Comparison of ENCODE assay signal across 7 cellular contexts in the genomic region with DNA sequence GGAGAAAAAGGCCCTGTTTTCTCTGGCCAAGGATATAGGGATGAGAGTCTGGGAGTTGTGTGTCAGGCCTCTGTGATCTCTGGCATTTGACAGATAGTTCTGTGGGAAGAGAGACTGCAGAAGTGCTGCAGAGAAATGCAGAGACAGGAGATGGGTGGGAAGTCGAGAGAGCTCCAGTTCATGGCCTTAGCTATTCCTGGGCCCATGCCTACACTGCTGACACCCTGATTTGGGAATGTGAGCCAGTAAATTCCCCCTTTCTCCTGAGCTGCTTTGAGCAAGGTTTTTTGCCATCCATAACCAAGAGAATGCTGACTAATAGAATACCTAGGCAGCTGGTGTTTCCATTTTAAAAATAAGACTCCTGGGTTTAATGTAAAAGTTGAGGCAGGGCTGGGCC.
"Had no signal": no experiment of that assay in that cellular context is flagged by ENCODE, and none has a peak within 500 bp of the region (broad histone marks: within the 10 kb centered on the region; RNA-seq: fewer than 3 reads in every experiment).

No MANE protein-coding gene starts in this region.

- H2AFZ ChIP-seq: GM23338 had no signal

- H3K4me3 ChIP-seq: GM23338 had no signal

- H3K27ac Mint-ChIP-seq: GM23338, H9 had no signal

- H3K4me2 ChIP-seq: GM23338 had no signal

- H3K4me1 Mint-ChIP-seq: GM23338, H9 had no signal

- DNase-seq: H9, HCEC 1CT, IMR-90 had no signal

- FAIRE-seq: H1, H54, HTR-8/SVneo had no signal

- ATAC-seq: GM23338 had no signal

- H3K4me3 Mint-ChIP-seq: GM23338, H9 had no signal
